Comparison of ENCODE assay signal across 10 cellular contexts in genomic region chr2:48107326-48107925, GRCh38.
A peak's percentile ranks its signal among the peaks of the same experiment; 100 is the strongest.
DNase-seq lines count a peak whose midpoint lies in the region; ATAC-seq, FAIRE-seq and TF ChIP-seq lines count a peak whose summit lies in the region.
"Had no signal": no experiment of that assay in that cellular context is flagged by ENCODE, and none has a peak within 500 bp of the region (broad histone marks: within the 10 kb centered on the region; RNA-seq: fewer than 3 reads in every experiment).

No MANE protein-coding gene starts in this region.

- peak in 1 of 2 experiments; percentile 10; a peak in 1 of 4 replicates for TF ChIP-seq EP300 in HepG2 (IDR thresholded peaks at IDR 0.05; ENCODE audit: low read depth in 2 of 2, low read length in 2 of 2)
- TF ChIP-seq EP300 in HepG2 (CRISPR knock-in tag; IDR thresholded peaks at IDR 0.05; ENCODE audit: borderline replicate concordance) = no peak

- H3K36me3 ChIP-seq in ascending aorta (no peaks in the 10 kb centered on the region), HepG2 (replicated peaks in 1 of 2; ENCODE audit: control insufficient read depth in 1 of 2, insufficient read depth in 2 of 2, low read length in 2 of 2) (no peaks in the 10 kb centered on the region)
- no peaks in the 10 kb centered on the region for H3K36me3 ChIP-seq in CD8-positive, alpha-beta T cell (ENCODE audit: insufficient read depth, low read length)

- intact Hi-C loops in ascending aorta (cut with DNase I) (loop anchor here (1.0 to 5.0 kb wide), 4 partner anchors 201 to 670 kb away; partner anchors contain the start of genes FBXO11 and MSH6), HepG2 (cut with micrococcal nuclease; ENCODE audit: unreplicated experiment) (loop anchor here (2.0 to 5.0 kb wide), 2 partner anchors 325 to 480 kb away; partner anchors contain the start of gene MSH6)
- intact Hi-C loops in CD8-positive, alpha-beta T cell (cut with DNase I, micrococcal nuclease) = loop anchor here in 1 of 2 experiments (2.0 to 10.0 kb wide), 2 partner anchors 201 to 323 kb away; partner anchors contain the start of genes FBXO11 and MSH6

- H3K27me3 ChIP-seq in ascending aorta (no peaks in the 10 kb centered on the region), HepG2 (ENCODE audit: control insufficient read depth in 1 of 2, insufficient read depth in 2 of 2, low read length in 2 of 2) (peaks cover 0 to 3% of the 10 kb centered on the region in 2 experiments; a peak in 1 of 5 replicates)
- no peaks in the 10 kb centered on the region for H3K27me3 ChIP-seq in CD8-positive, alpha-beta T cell (ENCODE audit: insufficient read depth, low read length)

- H3K9me3 ChIP-seq in ascending aorta (no peaks in the 10 kb centered on the region), HepG2 (ENCODE audit: low read length) (no peaks in the 10 kb centered on the region)
- no peaks in the 10 kb centered on the region for H3K9me3 ChIP-seq in CD8-positive, alpha-beta T cell (ENCODE audit: low read length)

- no peak for ATAC-seq in HepG2
- no peak for ATAC-seq in CD8-positive, alpha-beta T cell

- peak; percentile 13 for TF ChIP-seq CTCF in AG09309 (IDR thresholded peaks at IDR 0.05; ENCODE audit: control insufficient read depth, insufficient read depth, low read depth, low read length, missing control alignments)
- no peak for TF ChIP-seq CTCF in ascending aorta (IDR thresholded peaks at IDR 0.05)
- no peak for TF ChIP-seq CTCF in HepG2 (CRISPR knock-in tag; IDR thresholded peaks at IDR 0.05)
- TF ChIP-seq CTCF in CD8-positive, alpha-beta T cell (IDR thresholded peaks at IDR 0.05) = no peak
- no peak for TF ChIP-seq CTCF in endothelial cell (IDR thresholded peaks at IDR 0.05; ENCODE audit: unreplicated experiment)

- H3K4me2 ChIP-seq in HepG2 (ENCODE audit: low read depth, low read length) = peak overlapping the region; percentile 97

- H3K9me3 Mint-ChIP-seq in CD8-positive, alpha-beta T cell = no peaks in the 10 kb centered on the region
- no peaks in the 10 kb centered on the region for H3K9me3 Mint-ChIP-seq in endothelial cell (ENCODE audit: unreplicated experiment)
- H3K9me3 Mint-ChIP-seq: activated B cell treated with CpG ODN at 0.5 μM for 24 hours had no signal

- peaks cover 0 to 8% of the 10 kb centered on the region in 2 donors for H3K4me1 ChIP-seq in ascending aorta
- peaks cover 51% of the 10 kb centered on the region for H3K4me1 ChIP-seq in HepG2 (ENCODE audit: insufficient read depth, low read length)
- H3K4me1 ChIP-seq in CD8-positive, alpha-beta T cell (ENCODE audit: insufficient read depth, low read length) = peaks cover 11% of the 10 kb centered on the region

- H3K4me3 ChIP-seq in AG09309 (ENCODE audit: control insufficient read depth, low read depth, low read length) = no peak overlapping the region
- no peak overlapping the region for H3K4me3 ChIP-seq in ascending aorta
- peak overlapping the region in 1 of 3 experiments; percentile 74; a peak in 2 of 6 replicates for H3K4me3 ChIP-seq in HepG2 (replicated peaks in 1 of 3; ENCODE audit: insufficient read depth in 1 of 3, low read depth in 2 of 3, low read length in 3 of 3)
- H3K4me3 ChIP-seq in CD8-positive, alpha-beta T cell (ENCODE audit: low read depth, low read length) = no peak overlapping the region

- DNase-seq in AG09309 (ENCODE audit: low read depth) (no peak), HT1080 (ENCODE audit: low read depth) (peak; percentile 90), ascending aorta (ENCODE audit: low spot score in 2 of 2) (no peak), HepG2 (ENCODE audit: low spot score) (peak; percentile 39), NCI-H345 treated with DMSO at 0.1 percent for 48 hours (lab: John Stamatoyannopoulos, UW; ENCODE audit: unreplicated experiment) (no peak), activated T-cell treated with anti-CD3 and anti-CD28 coated beads for 4 hours (no peak), endothelial cell (ENCODE audit: low spot score) (no peak)
- no peak for DNase-seq in CD8-positive, alpha-beta T cell
- DNase-seq: activated B cell treated with CpG ODN at 0.5 μM for 24 hours; stimulated activated CD4-positive, alpha-beta T cell treated with anti-CD3 and anti-CD28 coated beads, Interleukin-4, amount 100 ng/mL, for 4 hours had no signal

- no peak for TF ChIP-seq POLR2A in HepG2 (IDR thresholded peaks at IDR 0.05; ENCODE audit: insufficient read depth in 1 of 2, low read depth in 2 of 2, low read length in 2 of 2)

- H2AFZ ChIP-seq in HepG2 (ENCODE audit: low read length) = no peak overlapping the region

- peak overlapping the region; percentile 51 to 65 for H3K27ac ChIP-seq in ascending aorta
- H3K27ac ChIP-seq in HepG2 (ENCODE audit: extremely low read length, insufficient read depth, low read length) = no peak overlapping the region
- no peak overlapping the region for H3K27ac ChIP-seq in CD8-positive, alpha-beta T cell (ENCODE audit: low read depth, low read length)

- no peaks in the 10 kb centered on the region for H3K79me2 ChIP-seq in HepG2 (ENCODE audit: insufficient read depth, low read length)

- H3K4me1 Mint-ChIP-seq in CD8-positive, alpha-beta T cell (ENCODE audit: low read depth) = peaks cover 17% of the 10 kb centered on the region
- peaks cover 18% of the 10 kb centered on the region for H3K4me1 Mint-ChIP-seq in endothelial cell (ENCODE audit: unreplicated experiment)

- no TSS peak for BruUV-seq in HepG2 (replicated peaks; lab: Mats Ljungman, UMichigan)

- no peaks in the 10 kb centered on the region for H3K36me3 Mint-ChIP-seq in CD8-positive, alpha-beta T cell
- H3K36me3 Mint-ChIP-seq in endothelial cell (ENCODE audit: low read depth, unreplicated experiment) = no peaks in the 10 kb centered on the region

- no peaks in the 10 kb centered on the region for H3K27me3 Mint-ChIP-seq in CD8-positive, alpha-beta T cell (ENCODE audit: low read depth)
- H3K27me3 Mint-ChIP-seq in endothelial cell (ENCODE audit: unreplicated experiment) = peaks cover 3% of the 10 kb centered on the region
- H3K27me3 Mint-ChIP-seq: activated B cell treated with CpG ODN at 0.5 μM for 24 hours had no signal

- CTCF ChIA-PET in HepG2 (lab: Yijun Ruan, JAX; ENCODE audit: low intra/inter-chr PET ratio, low total read pairs) = interaction anchor here (1.4 to 2.4 kb wide), 3 partner anchors 201 to 313 kb away, joined by 7 to 25 read pairs (median 7); partner anchors contain the start of gene FBXO11
- CTCF ChIA-PET in CD8-positive, alpha-beta T cell (lab: Charles Lee) = interaction anchor here (0.6 to 6.3 kb wide), 24 partner anchors 9 to 384 kb away, joined by 3 to 91 read pairs (median 3); partner anchors contain the start of genes FBXO11 and MSH6

- H4K20me1 ChIP-seq in HepG2 (ENCODE audit: insufficient read depth, low read length) = no peaks in the 10 kb centered on the region

- 47% methylated on average over 9 of the region's 9 CpGs for WGBS in HepG2 (ENCODE audit: low lambda C conversion rate)

- no peak overlapping the region for H3K27ac Mint-ChIP-seq in CD8-positive, alpha-beta T cell
- H3K27ac Mint-ChIP-seq in endothelial cell (ENCODE audit: unreplicated experiment) = no peak overlapping the region
- H3K27ac Mint-ChIP-seq: activated B cell treated with CpG ODN at 0.5 μM for 24 hours had no signal

- no peak overlapping the region for H3K4me3 Mint-ChIP-seq in CD8-positive, alpha-beta T cell
- no peak overlapping the region for H3K4me3 Mint-ChIP-seq in endothelial cell (ENCODE audit: unreplicated experiment)

- POLR2A ChIA-PET in HepG2 (lab: Yijun Ruan, JAX) = interaction anchor here (1.0 kb wide), 1 partner anchor 113 kb away, joined by 5 read pairs; no protein-coding TSS in a partner anchor
- POLR2A ChIA-PET in CD8-positive, alpha-beta T cell (lab: Charles Lee) = interaction anchor here (0.5 to 2.3 kb wide), 2 partner anchors 245 to 250 kb away, joined by 3 to 6 read pairs; no protein-coding TSS in a partner anchor

- TF ChIP-seq RAD21 in HepG2 (CRISPR knock-in tag; IDR thresholded peaks at IDR 0.05) = no peak

- peak overlapping the region; percentile 3; the same call in 1 of the 2 replicates for H3K9ac ChIP-seq in HepG2 (ENCODE audit: insufficient read depth, low read depth, low read length)

- in situ Hi-C loops in HepG2 (cut with HindIII; ENCODE audit: extremely low pct_ligation_motif_present, low pct_unique_long_range_greater_than_20kb) = loop anchor here (5.0 kb wide), 1 partner anchor 250 kb away; no protein-coding TSS in a partner anchor

- FAIRE-seq in HepG2 (lab: Jason Lieb, UNC) = no peak

TF ChIP-seq in HepG2, 621 proteins besides CTCF, POLR2A, EP300 and RAD21 (continues in another document):
- TF ChIP-seq ZNF460 (CRISPR knock-in tag; IDR thresholded peaks at IDR 0.05; ENCODE audit: borderline replicate concordance) (no peak), NRL (CRISPR knock-in tag; IDR thresholded peaks at IDR 0.05; ENCODE audit: borderline replicate concordance) (no peak), AFF4 (CRISPR knock-in tag; IDR thresholded peaks at IDR 0.05) (no peak), MYC (CRISPR knock-in tag; IDR thresholded peaks at IDR 0.05; ENCODE audit: borderline replicate concordance) (no peak), BRD4 (CRISPR knock-in tag; IDR thresholded peaks at IDR 0.05) (no peak), TBX2 (CRISPR knock-in tag; IDR thresholded peaks at IDR 0.05; ENCODE audit: borderline replicate concordance) (no peak; the same call in 1 of the 2 replicates), ZNF761 (CRISPR knock-in tag; conservative IDR thresholded peaks at IDR 0.05) (no peak)

Comparison
In these comparisons a context has a peak if more than half of its experiments do, and no peak if none do; other contexts are left out.
1. DNase-seq: peak in HT1080 (single experiment) and HepG2 (single experiment); none in AG09309 (single experiment), ascending aorta (0 of 2), CD8-positive, alpha-beta T cell (0 of 7), NCI-H345 treated with DMSO at 0.1 percent for 48 hours (single experiment), activated T-cell treated with anti-CD3 and anti-CD28 coated beads for 4 hours (single experiment) and endothelial cell (single experiment).
2. H3K27ac ChIP-seq: peak in ascending aorta (2 of 2); none in HepG2 (single experiment) and CD8-positive, alpha-beta T cell (single experiment).